In genomic region chr12:100141666-100141997, GRCh38 we compare ENCODE assay signal across 8 cellular contexts. TPM values are rescaled to one million over a fixed set of nuclear protein-coding genes. Genes with fewer than 3 reads are reported as not detected.
DNase-seq lines count a peak whose midpoint lies in the region; ATAC-seq and TF ChIP-seq lines count a peak whose summit lies in the region.

No MANE protein-coding gene starts in this region.

- no peaks in the 10 kb centered on the region for H3K36me3 ChIP-seq in BJ (ENCODE audit: control insufficient read depth, insufficient read depth, low read length)
- no peaks in the 10 kb centered on the region for H3K36me3 ChIP-seq in duodenal mucosa (ENCODE audit: control insufficient read depth in 1 of 2, insufficient read depth in 2 of 2, low read length in 2 of 2)
- no peaks in the 10 kb centered on the region for H3K36me3 ChIP-seq in mesodermal cell (ENCODE audit: control insufficient read depth, insufficient read depth, low read length)
- H3K36me3 ChIP-seq in thymus (ENCODE audit: control insufficient read depth, insufficient read depth) = no peaks in the 10 kb centered on the region

- peaks cover 12 to 14% of the 10 kb centered on the region in 2 donors for H3K4me1 ChIP-seq in duodenal mucosa (ENCODE audit: control insufficient read depth in 1 of 2, insufficient read depth in 2 of 2, low read length in 2 of 2)
- H3K4me1 ChIP-seq in mesodermal cell (ENCODE audit: control insufficient read depth, insufficient read depth, low read length, poor library complexity, severe bottlenecking) = peaks cover 14% of the 10 kb centered on the region
- peaks cover 5% of the 10 kb centered on the region for H3K4me1 ChIP-seq in thymus (ENCODE audit: control insufficient read depth, insufficient read depth, low read length)

- H3K27ac ChIP-seq in duodenal mucosa (ENCODE audit: low read depth, low read length) = peak overlapping the region; percentile 93
- H3K27ac ChIP-seq in mesodermal cell (ENCODE audit: low read depth, low read length, severe bottlenecking) = peak overlapping the region; percentile 96
- H3K27ac ChIP-seq in thymus (ENCODE audit: low read depth) = no peak overlapping the region

- ATAC-seq in GM19324 (IDR thresholded peaks at IDR 0.05; ENCODE audit: low FRiP score, unreplicated experiment) (peak; percentile 4), HG03442 (IDR thresholded peaks at IDR 0.05; ENCODE audit: unreplicated experiment) (peak; percentile 27)

- POLR2A ChIA-PET in BJ (lab: Charles Lee) = no interaction called here

- peak; percentile 63 for DNase-seq in BJ (ENCODE audit: low read depth)
- peak; percentile 23 to 61 for DNase-seq in SW 1271 (lab: John Stamatoyannopoulos, UW)
- DNase-seq in NCI-H2029 (lab: John Stamatoyannopoulos, UW) = no peak

- H3K9me3 ChIP-seq in duodenal mucosa (ENCODE audit: control insufficient read depth in 1 of 2, low read length in 2 of 2) (no peaks in the 10 kb centered on the region), mesodermal cell (ENCODE audit: control insufficient read depth, low read length) (no peaks in the 10 kb centered on the region), thymus (ENCODE audit: control insufficient read depth) (no peaks in the 10 kb centered on the region)

- peak overlapping the region; percentile 89 to 92 for H3K9ac ChIP-seq in duodenal mucosa (ENCODE audit: low read depth in 1 of 2, low read length in 2 of 2)

- 16 to 17% methylated on average over 5 to 6 of the region's 6 CpGs for WGBS in mesodermal cell (ENCODE audit: insufficient coverage in 2 of 2), 2 experiments
- 24% methylated on average over 6 of the region's 6 CpGs for WGBS in thymus

- H3K4me3 ChIP-seq in BJ (ENCODE audit: low read depth, low read length) = peak overlapping the region; percentile 80
- H3K4me3 ChIP-seq in duodenal mucosa (ENCODE audit: low read depth in 1 of 2, low read length in 2 of 2) = peak overlapping the region; percentile 83 to 86
- H3K4me3 ChIP-seq in mesodermal cell (ENCODE audit: extremely low read depth, insufficient read depth, low read length, poor library complexity, severe bottlenecking) = peak overlapping the region; percentile 85
- H3K4me3 ChIP-seq in thymus (ENCODE audit: low read length) = peak overlapping the region; percentile 66

- CTCF ChIA-PET in BJ (lab: Yijun Ruan, JAX) = interaction anchor here (1.1 kb wide), 1 partner anchor 14 kb away, joined by 3 read pairs; no protein-coding TSS in a partner anchor

- TF ChIP-seq CTCF in BJ (IDR thresholded peaks at IDR 0.05; ENCODE audit: insufficient read depth, low read depth, low read length) = no peak

- H3K27me3 ChIP-seq in BJ (ENCODE audit: control insufficient read depth, insufficient read depth, low read length) (no peaks in the 10 kb centered on the region), duodenal mucosa (ENCODE audit: control insufficient read depth in 1 of 2, insufficient read depth in 2 of 2, low read length in 2 of 2) (no peaks in the 10 kb centered on the region), thymus (ENCODE audit: control insufficient read depth, insufficient read depth) (no peaks in the 10 kb centered on the region)

RNA-seq across cellular contexts. Expression of gene BLTP3B, which starts 1.0 kb away (rescaled TPM):
- 11.9 and 19.3 TPM in 2 replicates for polyA plus RNA-seq in BJ (2011; rRNA removed)
- 13.1 and 17.7 TPM in 2 replicates for polyA minus RNA-seq in BJ (2011; rRNA and poly(A)+ RNA removed)
- polyA plus RNA-seq in mesodermal cell (2013, experiment 1 of 2) = 15.0 TPM
- polyA plus RNA-seq in mesodermal cell (2013, experiment 2 of 2) = 16.0 TPM
- 9.5 TPM for polyA plus RNA-seq in thymus

RNA-seq across cellular contexts. Expression of gene ACTR6, which starts 59.0 kb away (rescaled TPM):
- polyA plus RNA-seq in BJ (2011; rRNA removed) (5.6 and 16.4 TPM in 2 replicates), thymus (39.9 TPM)
- 2.7 and 3.9 TPM in 2 replicates for polyA minus RNA-seq in BJ (2011; rRNA and poly(A)+ RNA removed)
- 29.6 TPM for polyA plus RNA-seq in mesodermal cell (2013, experiment 1 of 2)
- polyA plus RNA-seq in mesodermal cell (2013, experiment 2 of 2) = 34.4 TPM
